In genomic region chr1:229661022-229661877, GRCh38 we compare ENCODE assay signal across 8 cellular contexts. TPM values are rescaled to one million over a fixed set of nuclear protein-coding genes. Genes with fewer than 3 reads are reported as not detected.
DNase-seq lines count a peak whose midpoint lies in the region; ATAC-seq, FAIRE-seq and TF ChIP-seq lines count a peak whose summit lies in the region.

No MANE protein-coding gene starts in this region.

- no peak overlapping the region for H3K4me3 ChIP-seq in MM.1S (ENCODE audit: low read length)
- H3K4me3 ChIP-seq in heart left ventricle = no peak overlapping the region

- H3K27ac ChIP-seq in MM.1S (ENCODE audit: low read length) (no peak overlapping the region), heart left ventricle (no peak overlapping the region)

- H3K4me1 ChIP-seq in MM.1S (ENCODE audit: low read length) (no peaks in the 10 kb centered on the region), heart left ventricle (peaks cover 0 to 6% (median 0%) of the 10 kb centered on the region in 12 donors)

- no peaks in the 10 kb centered on the region for H3K27me3 ChIP-seq in MM.1S (replicated peaks; ENCODE audit: insufficient read depth, low read length)
- H3K27me3 ChIP-seq in heart left ventricle = no peaks in the 10 kb centered on the region

- no peaks in the 10 kb centered on the region for H3K9me2 ChIP-seq in MM.1S (replicated peaks; ENCODE audit: insufficient read depth, low read length)

- H3F3A ChIP-seq in MM.1S (ENCODE audit: insufficient read depth, low read length) = no peaks in the 10 kb centered on the region

- intact Hi-C loops in heart left ventricle (cut with DNase I) = loop anchor here (1.0 to 10.0 kb wide), 14 partner anchors 186 to 651 kb away; partner anchors contain the start of gene GALNT2 (in 2 of the 10)

- FAIRE-seq in D721Med (lab: Jason Lieb, UNC) = peak; percentile 55

- peaks cover 13% of the 10 kb centered on the region for H3K4me1 Mint-ChIP-seq in activated naive CD8-positive, alpha-beta T cell treated with anti-CD3 and anti-CD28 coated beads for 36 hours

- H3K9ac ChIP-seq in MM.1S (ENCODE audit: low read length) = no peak overlapping the region

- no peaks in the 10 kb centered on the region; the same call in 1 of the 2 replicates for H3K79me2 ChIP-seq in MM.1S (ENCODE audit: low read length)

- H3K4me3 Mint-ChIP-seq in activated naive CD8-positive, alpha-beta T cell treated with anti-CD3 and anti-CD28 coated beads for 36 hours = no peak overlapping the region

- 55 to 60% (median 58%) methylated on average over 19 of the region's 19 CpGs for WGBS in heart left ventricle, 4 donors

- TF ChIP-seq CTCF in D721Med (IDR thresholded peaks at IDR 0.05; ENCODE audit: insufficient read depth, missing control alignments) (peak; percentile 99), MM.1S (IDR thresholded peaks at IDR 0.05; ENCODE audit: low read length) (peak; percentile 92), heart left ventricle (IDR thresholded peaks at IDR 0.05) (peak; percentile 75 to 92 (median 88))

- TF ChIP-seq POLR2A in heart left ventricle (IDR thresholded peaks at IDR 0.05) = no peak

- H3K36me3 Mint-ChIP-seq in activated naive CD8-positive, alpha-beta T cell treated with anti-CD3 and anti-CD28 coated beads for 36 hours = peaks cover 33% of the 10 kb centered on the region

- peak overlapping the region; percentile 17 for H3K27ac Mint-ChIP-seq in activated naive CD8-positive, alpha-beta T cell treated with anti-CD3 and anti-CD28 coated beads for 36 hours

- no peak overlapping the region for H2AFZ ChIP-seq in MM.1S (ENCODE audit: low read length)

- H3K36me3 ChIP-seq in MM.1S (replicated peaks; ENCODE audit: insufficient read depth, low read length) = peaks cover 6% of the 10 kb centered on the region; the same call in 1 of the 2 replicates
- peaks cover 0 to 49% (median 34%) of the 10 kb centered on the region in 9 donors for H3K36me3 ChIP-seq in heart left ventricle

- peak; percentile 96 for DNase-seq in D721Med (ENCODE audit: insufficient read length, low spot score)
- peak; percentile 53 for DNase-seq in MM.1S
- DNase-seq in activated naive CD8-positive, alpha-beta T cell treated with anti-CD3 and anti-CD28 coated beads for 36 hours = peak; percentile 57
- DNase-seq in heart left ventricle = peak; percentile 78 to 89 (median 81)
- DNase-seq in putamen (ENCODE audit: low spot score) = peak; percentile 78

- ATAC-seq in GM21737 (IDR thresholded peaks at IDR 0.05; ENCODE audit: unreplicated experiment) (peak; percentile 66), SK-N-SH treated with all-trans-retinoic acid at 6 μM for 48 hours (peak; percentile 95), heart left ventricle (peak; percentile 80 to 95 (median 92)), GM21528 (IDR thresholded peaks at IDR 0.05; ENCODE audit: low FRiP score, unreplicated experiment) (no peak)

- H4K20me1 ChIP-seq in MM.1S (ENCODE audit: insufficient read depth, low read length) = no peaks in the 10 kb centered on the region

- H3K9me3 ChIP-seq in MM.1S (replicated peaks; ENCODE audit: insufficient read depth, low read length) (no peaks in the 10 kb centered on the region), heart left ventricle (no peaks in the 10 kb centered on the region)

- no peak overlapping the region for H3K4me2 ChIP-seq in MM.1S (ENCODE audit: low read depth, low read length)

- H3K9me3 Mint-ChIP-seq in activated naive CD8-positive, alpha-beta T cell treated with anti-CD3 and anti-CD28 coated beads for 36 hours = no peaks in the 10 kb centered on the region

- no peaks in the 10 kb centered on the region for H3K27me3 Mint-ChIP-seq in activated naive CD8-positive, alpha-beta T cell treated with anti-CD3 and anti-CD28 coated beads for 36 hours

TF ChIP-seq in SK-N-SH treated with all-trans-retinoic acid at 6 μM for 48 hours, 23 proteins besides CTCF, POLR2A, EP300 and RAD21:
- TF ChIP-seq ZNF70 (CRISPR knock-in tag; IDR thresholded peaks at IDR 0.05) = 0 out of 2 replicates have a peak, but pooled peaks have one; percentile 14
- TF ChIP-seq ARNTL (CRISPR knock-in tag; IDR thresholded peaks at IDR 0.05; ENCODE audit: borderline replicate concordance, low read depth) = no peak
- TF ChIP-seq CREB5 (CRISPR knock-in tag; IDR thresholded peaks at IDR 0.05; ENCODE audit: low read depth) = no peak

RNA-seq across cellular contexts. Expression of gene URB2, which starts 35.2 kb away (rescaled TPM):
- 10 to 100 TPM; 28.9 to 30.1 TPM for total RNA-seq in activated naive CD8-positive, alpha-beta T cell treated with anti-CD3 and anti-CD28 coated beads for 36 hours
- total RNA-seq in heart left ventricle = 1 to 10 TPM; 2.6 to 6.7 (median 5.0) TPM
- polyA plus RNA-seq in heart left ventricle = 1 to 10 TPM; 1.4 to 5.9 TPM

RNA-seq across cellular contexts. Expression of gene TAF5L, which starts 35.3 kb away (rescaled TPM):
- total RNA-seq in activated naive CD8-positive, alpha-beta T cell treated with anti-CD3 and anti-CD28 coated beads for 36 hours = 10 to 100 TPM; 28.0 to 32.2 TPM
- total RNA-seq in heart left ventricle = 10 to 100 TPM in 6 of 9 donors, 1 to 10 TPM in 3; 7.1 to 15.4 (median 11.1) TPM
- polyA plus RNA-seq in heart left ventricle = 10 to 100 TPM in 1 of 2 donors, 1 to 10 TPM in 1; 4.4 to 14.4 TPM
